In the genomic region with DNA sequence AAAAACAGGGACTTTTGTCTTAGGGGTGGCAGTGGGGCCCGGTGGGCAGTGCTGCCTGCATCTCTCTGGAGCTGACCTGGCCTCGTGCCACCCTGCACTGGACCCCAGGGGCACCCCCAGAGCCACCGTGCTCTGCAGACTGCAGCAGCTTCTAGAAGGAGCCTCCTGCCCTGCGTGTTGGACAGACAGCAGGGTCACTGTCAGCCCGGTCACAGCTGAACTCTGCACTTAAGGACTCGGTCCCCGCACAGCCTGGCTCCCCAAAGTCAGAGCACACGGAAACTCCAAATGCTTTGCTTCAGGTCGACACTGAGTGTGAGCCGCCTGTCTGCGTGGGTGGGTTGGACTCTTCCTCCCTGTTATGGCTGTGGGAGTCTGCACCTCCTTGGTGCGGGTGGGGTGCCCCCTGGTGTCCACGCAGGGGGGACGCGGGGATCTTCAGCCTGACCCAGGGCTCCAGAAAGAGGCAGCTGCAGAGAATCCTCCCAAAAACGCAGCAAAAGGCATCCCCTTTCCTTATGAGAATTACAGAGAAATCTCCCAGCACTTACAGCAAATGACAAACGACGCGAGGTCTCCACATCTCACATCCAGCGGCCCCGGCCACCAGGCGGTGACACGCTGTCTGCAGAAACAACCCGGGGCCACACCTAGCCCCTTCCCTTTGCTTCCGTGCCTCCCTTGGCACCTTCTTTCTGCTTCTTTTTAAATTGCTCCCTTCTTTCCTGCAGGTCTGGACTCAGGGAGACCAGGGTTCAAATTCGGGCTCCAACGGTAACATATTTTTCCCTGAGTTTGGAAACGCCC, we compare ENCODE assay signal across 1 cellular context.
TF ChIP-seq lines count a peak whose summit lies in the region.

No MANE protein-coding gene starts in this region.

TF ChIP-seq in WTC11, 78 proteins besides CTCF, POLR2A, EP300 and RAD21 (continued from another document):
- TF ChIP-seq ZSCAN18 (CRISPR knock-in tag; IDR thresholded peaks at IDR 0.05) (no peak), SP1 (CRISPR knock-in tag; conservative IDR thresholded peaks at IDR 0.05) (no peak), MXD4 (CRISPR knock-in tag; IDR thresholded peaks at IDR 0.05; ENCODE audit: borderline replicate concordance) (no peak)
